ENCODE assay signal across 8 cellular contexts in the genomic region with DNA sequence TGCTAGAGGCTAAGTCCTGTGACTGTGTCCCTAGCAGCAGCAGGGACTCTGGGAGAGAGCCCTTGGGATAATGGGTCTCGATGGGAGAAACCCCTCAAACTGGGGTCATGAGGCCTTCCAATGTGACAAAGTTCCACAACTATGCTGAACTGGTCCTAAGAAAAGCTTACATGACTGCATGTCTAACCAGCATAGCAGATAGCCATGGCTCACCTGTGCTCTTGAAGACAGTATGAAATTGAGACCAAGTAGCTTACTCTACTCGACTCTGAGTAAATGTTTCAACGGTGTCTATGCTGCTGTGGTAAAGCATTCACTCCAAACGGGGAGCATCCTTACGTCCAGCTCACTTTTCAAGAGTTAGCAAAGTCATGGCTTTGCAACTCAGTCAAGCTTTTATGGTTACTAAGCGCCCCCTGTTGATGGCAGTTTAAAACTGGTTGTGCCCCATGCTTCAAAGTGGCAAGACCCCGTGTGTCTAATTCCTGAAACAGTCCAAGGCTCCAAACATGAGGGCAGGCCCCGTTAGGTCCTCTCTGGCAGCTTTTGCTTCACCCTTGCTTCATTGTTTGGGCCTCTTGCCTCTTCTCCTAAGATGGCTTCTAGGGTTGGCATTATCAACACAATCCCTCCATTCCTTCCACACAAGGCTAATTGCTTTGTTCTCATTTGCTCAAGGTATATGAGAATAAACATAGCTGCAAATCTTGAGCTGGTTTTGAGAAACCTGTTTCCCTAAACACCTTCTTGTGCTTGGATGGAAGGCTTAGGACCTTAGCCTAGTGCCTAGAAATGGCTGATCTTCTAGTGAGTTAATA. TPM values are rescaled to one million over a fixed set of nuclear protein-coding genes. Genes with fewer than 3 reads are reported as not detected.
DNase-seq lines count a peak whose midpoint lies in the region; ATAC-seq, FAIRE-seq and TF ChIP-seq lines count a peak whose summit lies in the region.

No MANE protein-coding gene starts in this region.

- POLR2A ChIA-PET in BJ (lab: Charles Lee) = interaction anchor here (0.6 kb wide), 1 partner anchor 153 kb away, joined by 11 read pairs; no protein-coding TSS in a partner anchor

- H3K4me3 ChIP-seq in BJ (ENCODE audit: low read depth, low read length) (no peak overlapping the region), gastroesophageal sphincter (no peak overlapping the region), pancreas (no peak overlapping the region), upper lobe of right lung (no peak overlapping the region)

- H3K9me3 ChIP-seq in gastroesophageal sphincter (no peaks in the 10 kb centered on the region), pancreas (no peaks in the 10 kb centered on the region), upper lobe of right lung (no peaks in the 10 kb centered on the region)

- ATAC-seq in GM19025 (IDR thresholded peaks at IDR 0.05; ENCODE audit: low read depth, unreplicated experiment) (peak; percentile 57), gastroesophageal sphincter (peak; percentile 66), pancreas (peak; percentile 63 to 96 (median 92)), upper lobe of right lung (peak; percentile 88)

- TF ChIP-seq EP300 in gastroesophageal sphincter (IDR thresholded peaks at IDR 0.05) = no peak

- H3K36me3 ChIP-seq in BJ (ENCODE audit: control insufficient read depth, insufficient read depth, low read length) (no peaks in the 10 kb centered on the region), gastroesophageal sphincter (no peaks in the 10 kb centered on the region), pancreas (no peaks in the 10 kb centered on the region), upper lobe of right lung (no peaks in the 10 kb centered on the region)

- CTCF ChIA-PET in BJ (lab: Yijun Ruan, JAX) = interaction anchor here (0.6 to 10.1 kb wide), 45 partner anchors 8 to 774 kb away, joined by 3 to 120 read pairs (median 5); no protein-coding TSS in a partner anchor

- H3K27me3 ChIP-seq in BJ (ENCODE audit: control insufficient read depth, insufficient read depth, low read length) (peaks cover 4% of the 10 kb centered on the region), gastroesophageal sphincter (no peaks in the 10 kb centered on the region), pancreas (no peaks in the 10 kb centered on the region), upper lobe of right lung (no peaks in the 10 kb centered on the region)

- DNase-seq in BJ (ENCODE audit: low read depth) (peak; percentile 18), HT1080 (ENCODE audit: low read depth) (peak; percentile 61), RPMI8226 (peak; percentile 70), pancreas (peak in 5 of 6 donors; percentile 42 to 73 (median 56)), upper lobe of right lung (no peak)
- peak; percentile 57 for DNase-seq in activated gamma-delta T cell treated with anti-CD3 and anti-CD28 coated beads, Interleukin-2, amount 50 U/mL, for 16 hours (ENCODE audit: low read depth)

- peak; percentile 81 for TF ChIP-seq CTCF in BJ (IDR thresholded peaks at IDR 0.05; ENCODE audit: insufficient read depth, low read depth, low read length)
- peak; percentile 58 to 77 (median 74) for TF ChIP-seq CTCF in gastroesophageal sphincter (IDR thresholded peaks at IDR 0.05)
- peak; percentile 33 to 58 (median 52) for TF ChIP-seq CTCF in pancreas (IDR thresholded peaks at IDR 0.05)
- peak; percentile 85 for TF ChIP-seq CTCF in upper lobe of right lung (IDR thresholded peaks at IDR 0.05)

- H3K4me1 ChIP-seq in gastroesophageal sphincter (no peaks in the 10 kb centered on the region), pancreas (no peaks in the 10 kb centered on the region), upper lobe of right lung (no peaks in the 10 kb centered on the region)

- no peak for FAIRE-seq in pancreas (lab: Jason Lieb, UNC)

- intact Hi-C loops in pancreas (cut with DNase I) (loop anchor here in 2 of 3 donors (10.0 kb wide), 2 partner anchors 79 to 159 kb away; no protein-coding TSS in a partner anchor), upper lobe of right lung (cut with DNase I) (no loop called here)

- H3K27ac ChIP-seq in gastroesophageal sphincter (no peak overlapping the region), pancreas (no peak overlapping the region), upper lobe of right lung (no peak overlapping the region)

- WGBS in gastroesophageal sphincter (ENCODE audit: low coverage in 1 of 2), 2 donors = 5 to 6% methylated on average over 7 of the region's 8 CpGs
- WGBS in pancreas, 2 donors = 11 to 13% methylated on average over 8 of the region's 8 CpGs

- TF ChIP-seq POLR2A in gastroesophageal sphincter (IDR thresholded peaks at IDR 0.05) = no peak

RNA-seq across cellular contexts. Expression of a gene that starts 46.6 kb away (rescaled TPM):
- polyA plus RNA-seq in BJ (2011; rRNA removed) (9.0 and 24.4 TPM in 2 replicates), pancreas (1 to 10 TPM; 5.1 to 6.1 TPM)
- polyA minus RNA-seq in BJ (2011; rRNA and poly(A)+ RNA removed) = 5.7 and 7.4 TPM in 2 replicates
- total RNA-seq in HT1080 (2014; rRNA removed; shearing (Covaris generic)) = 2.4 and 8.1 TPM in 2 replicates
- 21.5 and 25.5 TPM in 2 replicates for polyA plus RNA-seq in HT1080 (2015; cell fraction: cytosol; rRNA removed)
- 23.1 and 24.1 TPM in 2 replicates for polyA plus RNA-seq in HT1080 (2015; cell fraction: nucleus; rRNA removed)
- total RNA-seq in gastroesophageal sphincter (10 to 100 TPM; 19.3 to 27.1 (median 22.4) TPM), pancreas (10 to 100 TPM in 3 of 6 donors, 1 to 10 TPM in 3; 4.7 to 30.2 (median 12.8) TPM), upper lobe of right lung (41.3 TPM)
